In genomic region chr10:100710151-100710871, GRCh38 we compare ENCODE assay signal across 2 cellular contexts.
TF ChIP-seq lines count a peak whose summit lies in the region.

No MANE protein-coding gene starts in this region.

TF ChIP-seq in A549, 52 proteins besides CTCF, POLR2A, EP300 and RAD21 (continued from another document):
- TF ChIP-seq REST (IDR thresholded peaks at IDR 0.05) = no peak
- no peak for TF ChIP-seq RFX5 (IDR thresholded peaks at IDR 0.05)
- TF ChIP-seq RNF2 (IDR thresholded peaks at IDR 0.05; ENCODE audit: borderline replicate concordance, low read depth) = no peak

TF ChIP-seq in HEK293, 187 proteins besides CTCF, POLR2A, EP300 and RAD21 (continued from another document and continues in another):
- TF ChIP-seq ZSCAN5A (tag by site-specific recombination; IDR thresholded peaks at IDR 0.05) (no peak), ZNF10 (tag by site-specific recombination; IDR thresholded peaks at IDR 0.05) (peak; percentile 84), ZNF26 (tag by site-specific recombination; IDR thresholded peaks at IDR 0.05) (no peak), ZNF792 (tag by site-specific recombination; IDR thresholded peaks at IDR 0.05) (no peak), ZNF394 (tag by site-specific recombination; IDR thresholded peaks at IDR 0.05; ENCODE audit: borderline replicate concordance) (0 out of 2 replicates have a peak, but pooled peaks have one; percentile 12), ZBTB10 (tag by site-specific recombination; IDR thresholded peaks at IDR 0.05) (0 out of 2 replicates have a peak, but pooled peaks have one; percentile 18), ZFHX2 (tag by site-specific recombination; conservative IDR thresholded peaks at IDR 0.05) (peak; percentile 55), SP3 (tag by site-specific recombination; IDR thresholded peaks at IDR 0.05) (peak; percentile 62; the same call in 1 of the 2 replicates), ZNF624 (tag by site-specific recombination; IDR thresholded peaks at IDR 0.05) (no peak), OSR2 (tag by site-specific recombination; IDR thresholded peaks at IDR 0.05) (0 out of 2 replicates have a peak, but pooled peaks have one; percentile 42), ZNF777 (tag by site-specific recombination; IDR thresholded peaks at IDR 0.05; ENCODE audit: borderline replicate concordance) (0 out of 2 replicates have a peak, but pooled peaks have one; percentile 38), ZNF704 (tag by site-specific recombination; IDR thresholded peaks at IDR 0.05) (no peak), ZNF184 (tag by site-specific recombination; IDR thresholded peaks at IDR 0.05) (no peak), ZNF707 (tag by site-specific recombination; IDR thresholded peaks at IDR 0.05) (no peak), ZNF692 (tag by site-specific recombination; IDR thresholded peaks at IDR 0.05) (no peak), SCRT2 (tag by site-specific recombination; IDR thresholded peaks at IDR 0.05) (peak; percentile 92), ZSCAN18 (tag by site-specific recombination; IDR thresholded peaks at IDR 0.05) (no peak), GLIS2 (tag by site-specific recombination; IDR thresholded peaks at IDR 0.05) (peak; percentile 78), ZNF175 (tag by site-specific recombination; IDR thresholded peaks at IDR 0.05) (no peak), ZNF76 (tag by site-specific recombination; IDR thresholded peaks at IDR 0.05; ENCODE audit: borderline replicate concordance, low read depth) (peak; percentile 89), ZNF24 (tag by site-specific recombination; IDR thresholded peaks at IDR 0.05) (no peak), IKZF3 (tag by site-specific recombination; IDR thresholded peaks at IDR 0.05) (peak; percentile 88), GLI4 (tag by site-specific recombination; IDR thresholded peaks at IDR 0.05) (no peak), EGR2 (tag by site-specific recombination; IDR thresholded peaks at IDR 0.05; ENCODE audit: low read depth) (peak; percentile 61; the same call in 1 of the 2 replicates), ZNF660 (tag by site-specific recombination; IDR thresholded peaks at IDR 0.05) (peak; percentile 30; the same call in 1 of the 2 replicates), SCRT1 (tag by site-specific recombination; IDR thresholded peaks at IDR 0.05; ENCODE audit: borderline replicate concordance) (peak; percentile 60; the same call in 1 of the 2 replicates), ZNF341 (tag by site-specific recombination; IDR thresholded peaks at IDR 0.05; ENCODE audit: low read depth) (peak; percentile 79; the same call in 1 of the 2 replicates), ZNF366 (tag by site-specific recombination; conservative IDR thresholded peaks at IDR 0.05) (0 out of 2 replicates have a peak, but pooled peaks have one; percentile 44), ZNF747 (tag by site-specific recombination; IDR thresholded peaks at IDR 0.05) (no peak), ZSCAN4 (tag by site-specific recombination; IDR thresholded peaks at IDR 0.05) (no peak), ZNF19 (tag by site-specific recombination; IDR thresholded peaks at IDR 0.05; ENCODE audit: low read depth) (no peak), ZNF449 (tag by site-specific recombination; IDR thresholded peaks at IDR 0.05) (0 out of 2 replicates have a peak, but pooled peaks have one; percentile 58), ZBTB49 (tag by site-specific recombination; IDR thresholded peaks at IDR 0.05; ENCODE audit: low read depth) (no peak), ZNF768 (tag by site-specific recombination; IDR thresholded peaks at IDR 0.05) (no peak), RBAK (tag by site-specific recombination; IDR thresholded peaks at IDR 0.05) (no peak), ZBTB8A (tag by site-specific recombination; IDR thresholded peaks at IDR 0.05) (peak; percentile 84), ZNF600 (tag by site-specific recombination; IDR thresholded peaks at IDR 0.05) (peak; percentile 68), ZBTB17 (tag by site-specific recombination; IDR thresholded peaks at IDR 0.05) (peak; percentile 36; the same call in 1 of the 2 replicates), ZNF596 (tag by site-specific recombination; IDR thresholded peaks at IDR 0.05) (no peak), ZNF843 (tag by site-specific recombination; IDR thresholded peaks at IDR 0.05) (0 out of 2 replicates have a peak, but pooled peaks have one; percentile 30), PATZ1 (tag by site-specific recombination; IDR thresholded peaks at IDR 0.05) (peak; percentile 75), ZNF629 (tag by site-specific recombination; IDR thresholded peaks at IDR 0.05) (peak; percentile 11; the same call in 1 of the 2 replicates), ZNF658 (tag by site-specific recombination; IDR thresholded peaks at IDR 0.05) (no peak), MEIS1 (CRISPR knock-in tag; IDR thresholded peaks at IDR 0.05; ENCODE audit: borderline replicate concordance) (no peak), ZNF23 (tag by site-specific recombination; IDR thresholded peaks at IDR 0.05; ENCODE audit: borderline replicate concordance) (no peak), ZNF354C (tag by site-specific recombination; IDR thresholded peaks at IDR 0.05; ENCODE audit: borderline replicate concordance, low read depth) (no peak)
